9 cellular contexts compared by ENCODE assay signal in the genomic region with DNA sequence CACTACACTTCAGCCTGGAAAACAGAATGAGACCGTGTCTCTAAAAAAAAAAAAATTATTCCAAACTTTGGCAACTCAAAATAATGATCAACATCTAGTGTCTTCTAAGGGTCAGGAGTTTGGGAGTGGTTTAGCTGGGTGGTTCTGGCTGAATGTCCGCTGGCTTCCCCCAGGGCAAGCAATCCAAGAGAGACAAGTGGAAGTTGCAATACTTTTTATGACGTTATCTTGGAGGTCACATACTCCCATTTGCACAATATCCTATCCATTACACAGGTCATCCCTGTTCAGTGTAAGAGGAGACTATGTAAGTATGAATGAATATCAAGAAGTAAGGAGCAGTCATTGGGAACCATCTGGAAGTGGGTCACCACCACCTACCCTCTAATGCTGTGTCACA. TPM values are rescaled to one million over a fixed set of nuclear protein-coding genes. Genes with fewer than 3 reads are reported as not detected.
"Had no signal": no experiment of that assay in that cellular context is flagged by ENCODE, and none has a peak within 500 bp of the region (broad histone marks: within the 10 kb centered on the region; RNA-seq: fewer than 3 reads in every experiment).

No MANE protein-coding gene starts in this region.

- FAIRE-seq: HTR-8/SVneo had no signal

- ATAC-seq: HCT116 had no signal

- H3K9ac ChIP-seq: GM23248 had no signal

- DNase-seq: GM23248, GOT3, H7, HFFc6, KBM-7 had no signal

- H3K27ac ChIP-seq: GM23248 had no signal

- H3K36me3 ChIP-seq: HAP-1 had no signal

- H3K4me3 ChIP-seq: GM23248, HAP-1 had no signal

- H3K4me1 ChIP-seq: HAP-1 had no signal

- H3K9me3 ChIP-seq: HAP-1 had no signal

- H2AFZ ChIP-seq: GM23248 had no signal

RNA-seq across cellular contexts. Expression of gene CLEC3A, which starts 15.2 kb away (rescaled TPM):
- total RNA-seq: GM23248, H7, HFFc6 had no signal
- polyA plus RNA-seq: GM23248, IgD-negative memory B cell had no signal
